ENCODE assay signal across 11 cellular contexts in genomic region chr13:27168086-27168485, GRCh38. TPM values are rescaled to one million over a fixed set of nuclear protein-coding genes. Genes with fewer than 3 reads are reported as not detected.
DNase-seq lines count a peak whose midpoint lies in the region; ATAC-seq, FAIRE-seq and TF ChIP-seq lines count a peak whose summit lies in the region.
"Had no signal": no experiment of that assay in that cellular context is flagged by ENCODE, and none has a peak within 500 bp of the region (broad histone marks: within the 10 kb centered on the region; RNA-seq: fewer than 3 reads in every experiment).

No MANE protein-coding gene starts in this region.

- H3K9me3 ChIP-seq in esophagus muscularis mucosa = no peaks in the 10 kb centered on the region
- H3K9me3 ChIP-seq: thyroid gland had no signal

- no peak for ATAC-seq in activated CD4-positive, alpha-beta T cell treated with anti-CD3 and anti-CD28 coated beads for 36 hours
- no peak for ATAC-seq in stimulated activated naive B cell treated with anti-CD40 and anti-IgM and Interleukin-4, amounts not matched to agents 10 μg/mL and 1 μg/mL and 100 μg/mL, for 72 hours (replicated peaks)
- ATAC-seq in HG02763 (IDR thresholded peaks at IDR 0.05; ENCODE audit: unreplicated experiment) = no peak

- no peaks in the 10 kb centered on the region for H3K9me3 Mint-ChIP-seq in activated CD4-positive, alpha-beta T cell treated with anti-CD3 and anti-CD28 coated beads for 36 hours (ENCODE audit: low read depth)
- no peaks in the 10 kb centered on the region for H3K9me3 Mint-ChIP-seq in stimulated activated naive B cell treated with anti-CD40 and anti-IgM and Interleukin-4, amounts not matched to agents 10 μg/mL and 1 μg/mL and 100 μg/mL, for 72 hours

- peaks cover 16% of the 10 kb centered on the region for H3K36me3 Mint-ChIP-seq in activated CD4-positive, alpha-beta T cell treated with anti-CD3 and anti-CD28 coated beads for 36 hours (ENCODE audit: low read depth)
- H3K36me3 Mint-ChIP-seq in stimulated activated naive B cell treated with anti-CD40 and anti-IgM and Interleukin-4, amounts not matched to agents 10 μg/mL and 1 μg/mL and 100 μg/mL, for 72 hours = peaks cover 6 to 7% of the 10 kb centered on the region in 2 donors

- no peaks in the 10 kb centered on the region for H3K27me3 ChIP-seq in esophagus muscularis mucosa
- H3K27me3 ChIP-seq: thyroid gland had no signal

- peaks cover 69% of the 10 kb centered on the region for H3K4me1 Mint-ChIP-seq in activated CD4-positive, alpha-beta T cell treated with anti-CD3 and anti-CD28 coated beads for 36 hours
- H3K4me1 Mint-ChIP-seq in stimulated activated naive B cell treated with anti-CD40 and anti-IgM and Interleukin-4, amounts not matched to agents 10 μg/mL and 1 μg/mL and 100 μg/mL, for 72 hours = peaks cover 37 to 73% of the 10 kb centered on the region in 2 donors

- TF ChIP-seq CTCF in esophagus muscularis mucosa (IDR thresholded peaks at IDR 0.05) (no peak), GM13977 (IDR thresholded peaks at IDR 0.05; ENCODE audit: extremely low read depth, insufficient read depth, missing control alignments) (no peak)

- H3K27ac ChIP-seq in esophagus muscularis mucosa (replicated peaks in 1 of 4) = peak overlapping the region; percentile 92 to 98 (median 96)
- H3K27ac ChIP-seq: thyroid gland had no signal

- intact Hi-C loops in activated CD4-positive, alpha-beta T cell treated with anti-CD3 and anti-CD28 coated beads for 36 hours (cut with DNase I, micrococcal nuclease) = loop anchor here in 1 of 2 experiments (2.0 kb wide), 1 partner anchor 15 kb away; no protein-coding TSS in a partner anchor
- intact Hi-C loops in esophagus muscularis mucosa (cut with DNase I) = no loop called here

- in situ Hi-C loops in GM13977 (cut with MboI; ENCODE audit: low pct_unique_long_range_greater_than_20kb, low sequenced_read_pairs, unreplicated experiment) = no loop called here

- no peaks in the 10 kb centered on the region for H3K36me3 ChIP-seq in esophagus muscularis mucosa
- H3K36me3 ChIP-seq: thyroid gland had no signal

- CTCF ChIA-PET in activated CD4-positive, alpha-beta T cell treated with anti-CD3 and anti-CD28 coated beads for 36 hours (lab: Charles Lee) = interaction anchor here (0.5 to 1.2 kb wide), 4 partner anchors 15 to 283 kb away, joined by 3 to 4 read pairs (median 3); no protein-coding TSS in a partner anchor

- no peaks in the 10 kb centered on the region for H3K27me3 Mint-ChIP-seq in activated CD4-positive, alpha-beta T cell treated with anti-CD3 and anti-CD28 coated beads for 36 hours
- no peaks in the 10 kb centered on the region for H3K27me3 Mint-ChIP-seq in stimulated activated naive B cell treated with anti-CD40 and anti-IgM and Interleukin-4, amounts not matched to agents 10 μg/mL and 1 μg/mL and 100 μg/mL, for 72 hours

- no peak for TF ChIP-seq EP300 in esophagus muscularis mucosa (IDR thresholded peaks at IDR 0.05)

- peaks cover 52 to 81% (median 79%) of the 10 kb centered on the region in 4 donors for H3K4me1 ChIP-seq in esophagus muscularis mucosa

- POLR2A ChIA-PET in activated CD4-positive, alpha-beta T cell treated with anti-CD3 and anti-CD28 coated beads for 36 hours (lab: Charles Lee) = interaction anchor here (0.6 kb wide), 1 partner anchor 84 kb away, joined by 5 read pairs; no protein-coding TSS in a partner anchor

- 48% methylated on average over 6 of the region's 6 CpGs for WGBS in esophagus muscularis mucosa

- DNase-seq in activated CD4-positive, alpha-beta T cell treated with anti-CD3 and anti-CD28 coated beads for 36 hours = no peak
- no peak for DNase-seq in activated CD4-positive, alpha-beta T cell treated with anti-CD3 and anti-CD28 coated beads, Interleukin-2, amount 50 U/mL, for 1 hour
- DNase-seq in OCI-M1 (lab: John Stamatoyannopoulos, UW) = peak; percentile 40
- DNase-seq in esophagus muscularis mucosa (ENCODE audit: extremely low spot score) = no peak
- DNase-seq in stimulated activated naive B cell treated with anti-CD40 and anti-IgM and Interleukin-4, amounts not matched to agents 10 μg/mL and 1 μg/mL and 100 μg/mL, for 72 hours = no peak
- no peak for DNase-seq in RCC 7860 (ENCODE audit: low spot score)
- DNase-seq in GM13977 (ENCODE audit: low spot score) = no peak
- DNase-seq: ACHN, thyroid gland had no signal

- peak overlapping the region in 3 of 4 donors; percentile 15 to 80 (median 76) for H3K4me3 ChIP-seq in esophagus muscularis mucosa
- H3K4me3 ChIP-seq: lung, thyroid gland had no signal

- FAIRE-seq in RCC 7860 (lab: Jason Lieb, UNC) = no peak

- no peak for TF ChIP-seq POLR2A in esophagus muscularis mucosa (IDR thresholded peaks at IDR 0.05; ENCODE audit: low read depth)

- peak overlapping the region; percentile 75 for H3K27ac Mint-ChIP-seq in activated CD4-positive, alpha-beta T cell treated with anti-CD3 and anti-CD28 coated beads for 36 hours
- H3K27ac Mint-ChIP-seq in stimulated activated naive B cell treated with anti-CD40 and anti-IgM and Interleukin-4, amounts not matched to agents 10 μg/mL and 1 μg/mL and 100 μg/mL, for 72 hours = peak overlapping the region; percentile 95

- peak overlapping the region; percentile 58 for H3K4me3 Mint-ChIP-seq in activated CD4-positive, alpha-beta T cell treated with anti-CD3 and anti-CD28 coated beads for 36 hours
- peak overlapping the region; percentile 50 to 71 for H3K4me3 Mint-ChIP-seq in stimulated activated naive B cell treated with anti-CD40 and anti-IgM and Interleukin-4, amounts not matched to agents 10 μg/mL and 1 μg/mL and 100 μg/mL, for 72 hours

RNA-seq across cellular contexts. Expression of gene USP12, which starts 3.5 kb away (rescaled TPM):
- total RNA-seq in activated CD4-positive, alpha-beta T cell treated with anti-CD3 and anti-CD28 coated beads for 36 hours = 10 to 100 TPM; 32.3 to 32.4 TPM
- 100 to 1,000 TPM in 1 of 4 donors, 10 to 100 TPM in 3; 55.6 to 107 (median 87.3) TPM for total RNA-seq in esophagus muscularis mucosa
